In genomic region chr9:19221326-19221725, GRCh38 we compare ENCODE assay signal across 22 cellular contexts. TPM values are rescaled to one million over a fixed set of nuclear protein-coding genes. Genes with fewer than 3 reads are reported as not detected.
DNase-seq lines count a peak whose midpoint lies in the region; TF ChIP-seq lines count a peak whose summit lies in the region.
"Had no signal": no experiment of that assay in that cellular context is flagged by ENCODE, and none has a peak within 500 bp of the region (broad histone marks: within the 10 kb centered on the region; RNA-seq: fewer than 3 reads in every experiment).

No MANE protein-coding gene starts in this region.

- H4K8ac ChIP-seq in trophoblast cell (ENCODE audit: low read depth, low read length), result no peak overlapping the region

- H3K9ac ChIP-seq in trophoblast cell (ENCODE audit: low read length), result no peak overlapping the region
- H3K9ac ChIP-seq: BLaER1 treated with 17β-estradiol and CSF1 and Interleukin-3, amounts not matched to agents 10 nM and 100 nM had no signal

- no peak overlapping the region for H3K4me3 Mint-ChIP-seq in immature natural killer cell
- H3K4me3 Mint-ChIP-seq: B cell; CD4-positive, alpha-beta T cell; CD8-positive, alpha-beta T cell had no signal

- H3K79me1 ChIP-seq in trophoblast cell (ENCODE audit: low read length), result no peaks in the 10 kb centered on the region

- H3K4ac ChIP-seq in trophoblast cell (ENCODE audit: low read depth, low read length), result no peak overlapping the region

- no peaks in the 10 kb centered on the region for H3K27me3 ChIP-seq in trophoblast cell (ENCODE audit: insufficient read depth, low read length)
- H3K27me3 ChIP-seq: BLaER1 treated with 17β-estradiol and CSF1 and Interleukin-3, amounts not matched to agents 10 nM and 100 nM had no signal

- no peak overlapping the region for H4K91ac ChIP-seq in trophoblast cell (ENCODE audit: low read depth, low read length)

- peaks cover 0 to 3% (median 0%) of the 10 kb centered on the region in 3 donors for H3K27me3 Mint-ChIP-seq in immature natural killer cell (ENCODE audit: low read depth in 3 of 3)
- H3K27me3 Mint-ChIP-seq: B cell; CD4-positive, alpha-beta T cell had no signal

- H3K14ac ChIP-seq in trophoblast cell (ENCODE audit: low read length), result no peak overlapping the region

- no peak overlapping the region for H3K18ac ChIP-seq in trophoblast cell (ENCODE audit: low read length)

- H2AFZ ChIP-seq in trophoblast cell (ENCODE audit: insufficient read depth, low read length, poor library complexity), result no peak overlapping the region

- H3K27ac ChIP-seq in VCaP (peak overlapping the region; percentile 44; the same call in 1 of the 2 replicates), trophoblast cell (ENCODE audit: low read depth, low read length) (no peak overlapping the region)
- H3K27ac ChIP-seq: 22Rv1; A549; BLaER1 treated with 17β-estradiol and CSF1 and Interleukin-3, amounts not matched to agents 10 nM and 100 nM; C4-2B had no signal

- peaks cover 0 to 2% (median 0%) of the 10 kb centered on the region in 6 donors for H3K9me3 Mint-ChIP-seq in immature natural killer cell
- H3K9me3 Mint-ChIP-seq: CD4-positive, alpha-beta T cell; CD8-positive, alpha-beta T cell had no signal

- no peaks in the 10 kb centered on the region for H3K79me2 ChIP-seq in trophoblast cell (ENCODE audit: control insufficient read depth, insufficient read depth, low read length, poor library complexity)

- H2BK5ac ChIP-seq in trophoblast cell (ENCODE audit: low read depth, low read length, poor library complexity), result no peak overlapping the region

- H3K4me3 ChIP-seq in trophoblast cell (ENCODE audit: low read depth, low read length), result no peak overlapping the region
- H3K4me3 ChIP-seq: A549; BLaER1 treated with 17β-estradiol and CSF1 and Interleukin-3, amounts not matched to agents 10 nM and 100 nM; GM12878 had no signal

- H2BK120ac ChIP-seq in trophoblast cell (ENCODE audit: insufficient read depth, low read length, poor library complexity), result no peak overlapping the region

- no peak overlapping the region for H3K4me2 ChIP-seq in trophoblast cell (ENCODE audit: low read length)
- H3K4me2 ChIP-seq: A549; BLaER1 treated with 17β-estradiol and CSF1 and Interleukin-3, amounts not matched to agents 10 nM and 100 nM had no signal

- no peaks in the 10 kb centered on the region for H3K9me3 ChIP-seq in trophoblast cell (ENCODE audit: insufficient read depth, low read depth, low read length)
- H3K9me3 ChIP-seq: A549; BLaER1 treated with 17β-estradiol and CSF1 and Interleukin-3, amounts not matched to agents 10 nM and 100 nM had no signal

- H3K36me3 ChIP-seq in trophoblast cell (ENCODE audit: control insufficient read depth in 1 of 2, insufficient read depth in 2 of 2, low read length in 2 of 2), result no peaks in the 10 kb centered on the region
- H3K36me3 ChIP-seq: BLaER1 treated with 17β-estradiol and CSF1 and Interleukin-3, amounts not matched to agents 10 nM and 100 nM had no signal

- H2BK12ac ChIP-seq in trophoblast cell (ENCODE audit: low read length), result no peak overlapping the region

- TF ChIP-seq CTCF in VCaP (conservative IDR thresholded peaks at IDR 0.05), result no peak

- H3K23ac ChIP-seq in trophoblast cell (ENCODE audit: low read length), result no peak overlapping the region

- H4K12ac ChIP-seq in trophoblast cell (ENCODE audit: low read depth, low read length), result no peak overlapping the region

- WGBS in trophoblast cell (ENCODE audit: extremely low coverage, insufficient coverage, insufficient read length), result no CpG with 5 or more reads among the region's 10 CpGs

- H3K4me1 Mint-ChIP-seq in immature natural killer cell, result no peaks in the 10 kb centered on the region
- H3K4me1 Mint-ChIP-seq: B cell had no signal

- peak; percentile 13 for DNase-seq in activated CD8-positive, alpha-beta memory T cell treated with anti-CD3 and anti-CD28 coated beads for 24 hours
- DNase-seq in activated CD8-positive, alpha-beta memory T cell treated with anti-CD3 and anti-CD28 coated beads, Interleukin-2, amount 50 U/mL, for 4 hours, result no peak
- DNase-seq in trophoblast cell (peak; percentile 79 to 87), immature natural killer cell (no peak)
- DNase-seq: AML-193; CD4-positive, alpha-beta T cell; CD8-positive, alpha-beta T cell; COR-L47; DMS 273 treated with DMSO at 0.1 percent for 48 hours; DMS153; DMS53; DMS79; DND-41; EL; GDM1 had no signal

- no peak overlapping the region for H2AK5ac ChIP-seq in trophoblast cell (ENCODE audit: low read length)

- peaks cover 0 to 2% of the 10 kb centered on the region in 2 experiments for H3K4me1 ChIP-seq in trophoblast cell (ENCODE audit: control insufficient read depth in 1 of 2, insufficient read depth in 2 of 2, low read length in 2 of 2)
- H3K4me1 ChIP-seq: A549 had no signal

- no peaks in the 10 kb centered on the region for H3K36me3 Mint-ChIP-seq in immature natural killer cell
- H3K36me3 Mint-ChIP-seq: CD8-positive, alpha-beta T cell had no signal

- no peak overlapping the region for H3K27ac Mint-ChIP-seq in immature natural killer cell
- H3K27ac Mint-ChIP-seq: B cell; CD4-positive, alpha-beta T cell; CD8-positive, alpha-beta T cell had no signal

RNA-seq across cellular contexts. Expression of gene DENND4C, which starts 9.2 kb away (rescaled TPM):
- polyA plus RNA-seq in trophoblast cell (2013), result 16.0 and 16.1 TPM in 2 replicates
- polyA plus RNA-seq in immature natural killer cell, result 10 to 100 TPM; 40.6 to 49.1 (median 44.5) TPM

Comparison
In these comparisons a context has a peak if more than half of its experiments do, and no peak if none do; other contexts are left out.
1. DNase-seq: peak in activated CD8-positive, alpha-beta memory T cell treated with anti-CD3 and anti-CD28 coated beads for 24 hours (single experiment) and trophoblast cell (2 of 2); none in activated CD8-positive, alpha-beta memory T cell treated with anti-CD3 and anti-CD28 coated beads, Interleukin-2, amount 50 U/mL, for 4 hours (single experiment) and immature natural killer cell (0 of 3).